ENCODE assay signal across 10 cellular contexts in the genomic region with DNA sequence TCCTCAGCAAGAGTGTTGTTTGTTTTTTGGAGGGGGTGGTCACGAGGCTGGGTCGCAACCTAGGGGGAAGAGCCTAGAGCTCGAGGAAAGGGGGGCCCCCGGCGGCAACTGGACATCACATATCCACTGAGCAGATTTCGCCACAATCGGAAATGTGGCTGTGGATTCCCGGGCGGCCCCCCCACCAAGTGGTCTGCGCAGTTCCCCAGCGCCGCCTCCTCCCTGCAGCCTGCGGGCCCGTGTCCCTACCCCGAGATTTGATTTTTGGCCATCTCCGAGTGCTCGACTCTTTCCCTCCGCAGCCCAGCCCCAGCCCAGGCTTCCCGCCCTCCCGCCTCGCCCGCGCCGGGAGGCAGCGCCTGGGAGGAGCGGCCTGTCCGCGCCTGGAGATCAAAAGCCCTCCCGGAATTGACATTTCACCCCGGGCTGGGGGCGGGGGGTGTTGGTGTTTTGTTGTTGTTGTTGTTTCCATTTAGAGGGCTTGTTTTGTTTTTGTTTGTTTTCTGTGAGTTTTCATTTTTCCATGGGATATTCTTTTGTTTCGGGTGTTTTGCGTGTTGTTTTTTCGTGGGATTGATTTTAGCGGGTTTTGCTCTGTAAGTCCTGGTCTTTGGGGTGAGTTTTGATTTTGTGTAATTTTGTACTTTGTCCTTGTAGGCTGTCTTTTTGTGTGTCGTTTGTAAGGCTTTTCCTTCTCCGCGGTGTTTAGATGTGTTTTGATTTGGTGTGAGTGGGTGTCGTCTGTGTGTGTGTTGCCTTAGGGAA. TPM values are rescaled to one million over a fixed set of nuclear protein-coding genes. Genes with fewer than 3 reads are reported as not detected.
A peak's percentile ranks its signal among the peaks of the same experiment; 100 is the strongest.
DNase-seq lines count a peak whose midpoint lies in the region; ATAC-seq and TF ChIP-seq lines count a peak whose summit lies in the region.
"Had no signal": no experiment of that assay in that cellular context is flagged by ENCODE, and none has a peak within 500 bp of the region (broad histone marks: within the 10 kb centered on the region; RNA-seq: fewer than 3 reads in every experiment).

No MANE protein-coding gene starts in this region.

- TF ChIP-seq POLR2A in adrenal gland (IDR thresholded peaks at IDR 0.05) = no peak

- peaks cover 63% of the 10 kb centered on the region for H3F3A ChIP-seq in SU-DHL-6 (ENCODE audit: insufficient read depth)

- no peaks in the 10 kb centered on the region for H3K36me3 Mint-ChIP-seq in type B pancreatic cell

- H2AFZ ChIP-seq in SU-DHL-6 (ENCODE audit: low read depth, low read length, severe bottlenecking) = peak overlapping the region; percentile 76

- no peak for ATAC-seq in HG02981 (IDR thresholded peaks at IDR 0.05; ENCODE audit: unreplicated experiment)

- H3K27me3 ChIP-seq in SU-DHL-6 (ENCODE audit: low read length) (no peaks in the 10 kb centered on the region), adrenal gland (peaks cover 91% of the 10 kb centered on the region)

- H3K4me1 Mint-ChIP-seq in type B pancreatic cell (ENCODE audit: unreplicated experiment) = peaks cover 12% of the 10 kb centered on the region

- 12 to 17% (median 14%) methylated on average over 15 to 39 of the region's 39 CpGs for WGBS in adrenal gland, 4 donors

- TF ChIP-seq CTCF in SU-DHL-6 (IDR thresholded peaks at IDR 0.05; ENCODE audit: insufficient read depth, low read length, poor library complexity, severe bottlenecking) = no peak
- TF ChIP-seq CTCF in type B pancreatic cell (conservative IDR thresholded peaks at IDR 0.05) = no peak
- TF ChIP-seq CTCF in adrenal gland (IDR thresholded peaks at IDR 0.05) = no peak

- peak overlapping the region; percentile 80 for H3K9ac ChIP-seq in SU-DHL-6 (ENCODE audit: low read length)

- H3K36me3 ChIP-seq in SU-DHL-6 (ENCODE audit: low read length) (no peaks in the 10 kb centered on the region), adrenal gland (replicated peaks in 1 of 2) (no peaks in the 10 kb centered on the region)

- intact Hi-C loops in adrenal gland (cut with DNase I) = no loop called here

- no peaks in the 10 kb centered on the region for H3K9me3 Mint-ChIP-seq in type B pancreatic cell

- H3K27ac ChIP-seq in SU-DHL-6 (ENCODE audit: low read depth, low read length) = peak overlapping the region; percentile 92
- no peak overlapping the region for H3K27ac ChIP-seq in adrenal gland

- no peaks in the 10 kb centered on the region for H3K9me3 ChIP-seq in SU-DHL-6 (ENCODE audit: insufficient read depth, low read length)
- no peaks in the 10 kb centered on the region for H3K9me3 ChIP-seq in adrenal gland (replicated peaks in 1 of 3)

- DNase-seq in stimulated activated CD4-positive, alpha-beta T cell treated with anti-CD3 and anti-CD28 coated beads, Interleukin-4, amount 100 ng/mL, for 1 hour = peak; percentile 4
- no peak for DNase-seq in stimulated activated CD4-positive, alpha-beta T cell treated with anti-CD3 and anti-CD28 coated beads, Interleukin-12 subunit alpha, Interleukin-12 subunit beta, amount 100 ng/mL, for 4 hours
- DNase-seq in type B pancreatic cell (ENCODE audit: extremely low spot score, unreplicated experiment) (no peak), activated gamma-delta T cell treated with Interleukin-2 at 50 U/mL for 16 hours (no peak), adrenal gland (no peak)
- DNase-seq: kidney glomerular epithelial cell had no signal

- H3K27ac Mint-ChIP-seq in type B pancreatic cell = peak overlapping the region; percentile 1

- peaks cover 99% of the 10 kb centered on the region for H3K27me3 Mint-ChIP-seq in type B pancreatic cell

- peak overlapping the region; percentile 69 for H3K4me3 ChIP-seq in SU-DHL-6 (ENCODE audit: insufficient read depth, low read length, poor library complexity, severe bottlenecking)
- H3K4me3 ChIP-seq in iPS-11a (ENCODE audit: low read depth, low read length) = peak overlapping the region; percentile 28
- H3K4me3 ChIP-seq in adrenal gland = no peak overlapping the region

- peaks cover 39% of the 10 kb centered on the region for H3K79me2 ChIP-seq in SU-DHL-6 (ENCODE audit: insufficient read depth, low read length)

- no peaks in the 10 kb centered on the region for H4K20me1 ChIP-seq in SU-DHL-6 (ENCODE audit: low read depth, low read length)

- H3K4me1 ChIP-seq in adrenal gland (replicated peaks in 1 of 2) = peaks cover 14 to 34% of the 10 kb centered on the region in 2 donors

- H3K4me2 ChIP-seq in SU-DHL-6 (ENCODE audit: low read depth, low read length, poor library complexity, severe bottlenecking) = peak overlapping the region; percentile 84

- no peaks in the 10 kb centered on the region for H3K9me2 ChIP-seq in SU-DHL-6 (replicated peaks; ENCODE audit: insufficient read depth, low read length)

- H3K4me3 Mint-ChIP-seq in type B pancreatic cell = peak overlapping the region; percentile 79

RNA-seq across cellular contexts. Expression of gene PAX5, which starts 1.6 kb away (rescaled TPM):
- total RNA-seq in type B pancreatic cell (ENCODE audit: low replicate concordance) (not detected in 2 replicates), adrenal gland (under 1 TPM in 3 of 8 donors, not detected in 5; 0.10 to 0.22 (median 0.19) TPM)
- under 1 TPM in 2 of 3 donors, not detected in 1; under 0.01 to 0.07 TPM for polyA plus RNA-seq in adrenal gland
- total RNA-seq: HT1080 had no signal

Comparison
In these comparisons a context has a peak if more than half of its experiments do, and no peak if none do; other contexts are left out.
1. H3K4me3 ChIP-seq: peak in SU-DHL-6 (single experiment) and iPS-11a (single experiment); none in adrenal gland (0 of 4).